In genomic region chr3:61783993-61784718, GRCh38 we compare ENCODE assay signal across 16 cellular contexts.
A peak's percentile ranks its signal among the peaks of the same experiment; 100 is the strongest.
DNase-seq lines count a peak whose midpoint lies in the region; ATAC-seq and TF ChIP-seq lines count a peak whose summit lies in the region.
"Had no signal": no experiment of that assay in that cellular context is flagged by ENCODE, and none has a peak within 500 bp of the region (broad histone marks: within the 10 kb centered on the region; RNA-seq: fewer than 3 reads in every experiment).

No MANE protein-coding gene starts in this region.

- no peaks in the 10 kb centered on the region for H3K27me3 ChIP-seq in AG04450 (ENCODE audit: control insufficient read depth, insufficient read depth, low read length)
- H3K27me3 ChIP-seq: cardiac muscle cell, spleen had no signal

- no peaks in the 10 kb centered on the region for H3K9me3 ChIP-seq in AG04450 (ENCODE audit: control insufficient read depth, insufficient read depth, low read length)
- H3K9me3 ChIP-seq: A549, spleen, thoracic aorta had no signal

- peak overlapping the region; percentile 49 for H3K27ac ChIP-seq in AG04450 (ENCODE audit: low read depth, low read length)
- H3K27ac ChIP-seq: A549, cardiac muscle cell, spleen, thoracic aorta had no signal

- H3K27me3 Mint-ChIP-seq in HFFc6 (ENCODE audit: insufficient read depth) = no peaks in the 10 kb centered on the region; the same call in 1 of the 2 replicates

- ATAC-seq in HG03039 (IDR thresholded peaks at IDR 0.05; ENCODE audit: unreplicated experiment) = no peak
- ATAC-seq: A549; activated CD8-positive, alpha-beta T cell treated with anti-CD3 and anti-CD28 coated beads for 36 hours had no signal

- peak overlapping the region; percentile 42; the same call in 1 of the 2 replicates for H3K4me3 Mint-ChIP-seq in HFFc6
- H3K4me3 Mint-ChIP-seq: activated CD8-positive, alpha-beta T cell treated with anti-CD3 and anti-CD28 coated beads for 36 hours; T-helper 2 cell treated with Interferon-gamma antibody and Interleukin-4, amounts not matched to agents 5 μg/mL and 100 μg/mL, for 36 hours had no signal

- H3K36me3 Mint-ChIP-seq in HFFc6 (ENCODE audit: low read depth) = no peaks in the 10 kb centered on the region

- POLR2A ChIA-PET in AG04450 (lab: Yijun Ruan, JAX) = interaction anchor here (1.1 kb wide), 1 partner anchor 223 kb away, joined by 3 read pairs; the partner anchor contains the start of gene PTPRG

- no peak for TF ChIP-seq CTCF in AG04450 (IDR thresholded peaks at IDR 0.05; ENCODE audit: low read depth, low read length)
- TF ChIP-seq CTCF in HFFc6 (IDR thresholded peaks at IDR 0.05) = no peak
- TF ChIP-seq CTCF in astrocyte of the cerebellum (IDR thresholded peaks at IDR 0.05; ENCODE audit: low read depth, low read length, missing control alignments) = no peak

- peak overlapping the region; percentile 17 for H3K27ac Mint-ChIP-seq in HFFc6
- H3K27ac Mint-ChIP-seq: activated CD8-positive, alpha-beta T cell treated with anti-CD3 and anti-CD28 coated beads for 36 hours; T-helper 2 cell treated with Interferon-gamma antibody and Interleukin-4, amounts not matched to agents 5 μg/mL and 100 μg/mL, for 36 hours had no signal

- H3K4me1 Mint-ChIP-seq in HFFc6 (ENCODE audit: low read depth) = peaks cover 33% of the 10 kb centered on the region

- H3K4me3 ChIP-seq in AG04450 (ENCODE audit: low read depth, low read length) (no peak overlapping the region), astrocyte of the cerebellum (ENCODE audit: low read depth, low read length) (no peak overlapping the region)
- H3K4me3 ChIP-seq: A549, cardiac muscle cell, spleen, thoracic aorta had no signal

- DNase-seq in AG04450 (ENCODE audit: low read depth, low spot score) (peak; percentile 64), HFFc6 (peak; percentile 41), astrocyte of the cerebellum (ENCODE audit: low read depth) (peak; percentile 64), glomerular visceral epithelial cell (ENCODE audit: extremely low spot score) (peak; percentile 18), iPS-NIHi11 (ENCODE audit: low spot score) (no peak), NCI-H1048 (lab: John Stamatoyannopoulos, UW) (no peak)
- no peak for DNase-seq in stimulated activated CD4-positive, alpha-beta T cell treated with anti-CD3 and anti-CD28 coated beads, Interleukin-2, amount 100 ng/mL, for 24 hours
- DNase-seq: activated CD8-positive, alpha-beta T cell treated with anti-CD3 and anti-CD28 coated beads for 36 hours; NCI-H526 treated with DMSO at 0.1 percent for 48 hours; nucleus accumbens; spleen had no signal

- CTCF ChIA-PET in AG04450 (lab: Charles Lee) = interaction anchor here (1.2 to 2.0 kb wide), 2 partner anchors 219 to 405 kb away, joined by 6 to 10 read pairs; no protein-coding TSS in a partner anchor

- in situ Hi-C loops in astrocyte of the cerebellum (cut with HindIII; ENCODE audit: low sequenced_read_pairs) = no loop called here

- no peaks in the 10 kb centered on the region for H3K9me3 Mint-ChIP-seq in HFFc6
- H3K9me3 Mint-ChIP-seq: activated CD8-positive, alpha-beta T cell treated with anti-CD3 and anti-CD28 coated beads for 36 hours; T-helper 2 cell treated with Interferon-gamma antibody and Interleukin-4, amounts not matched to agents 5 μg/mL and 100 μg/mL, for 36 hours had no signal

Comparison
In these comparisons a context has a peak if more than half of its experiments do, and no peak if none do; other contexts are left out.
1. DNase-seq: peak in AG04450 (single experiment), HFFc6 (single experiment), astrocyte of the cerebellum (single experiment) and glomerular visceral epithelial cell (single experiment); none in stimulated activated CD4-positive, alpha-beta T cell treated with anti-CD3 and anti-CD28 coated beads, Interleukin-2, amount 100 ng/mL, for 24 hours (0 of 2), iPS-NIHi11 (single experiment) and NCI-H1048 (single experiment).